In the genomic region with DNA sequence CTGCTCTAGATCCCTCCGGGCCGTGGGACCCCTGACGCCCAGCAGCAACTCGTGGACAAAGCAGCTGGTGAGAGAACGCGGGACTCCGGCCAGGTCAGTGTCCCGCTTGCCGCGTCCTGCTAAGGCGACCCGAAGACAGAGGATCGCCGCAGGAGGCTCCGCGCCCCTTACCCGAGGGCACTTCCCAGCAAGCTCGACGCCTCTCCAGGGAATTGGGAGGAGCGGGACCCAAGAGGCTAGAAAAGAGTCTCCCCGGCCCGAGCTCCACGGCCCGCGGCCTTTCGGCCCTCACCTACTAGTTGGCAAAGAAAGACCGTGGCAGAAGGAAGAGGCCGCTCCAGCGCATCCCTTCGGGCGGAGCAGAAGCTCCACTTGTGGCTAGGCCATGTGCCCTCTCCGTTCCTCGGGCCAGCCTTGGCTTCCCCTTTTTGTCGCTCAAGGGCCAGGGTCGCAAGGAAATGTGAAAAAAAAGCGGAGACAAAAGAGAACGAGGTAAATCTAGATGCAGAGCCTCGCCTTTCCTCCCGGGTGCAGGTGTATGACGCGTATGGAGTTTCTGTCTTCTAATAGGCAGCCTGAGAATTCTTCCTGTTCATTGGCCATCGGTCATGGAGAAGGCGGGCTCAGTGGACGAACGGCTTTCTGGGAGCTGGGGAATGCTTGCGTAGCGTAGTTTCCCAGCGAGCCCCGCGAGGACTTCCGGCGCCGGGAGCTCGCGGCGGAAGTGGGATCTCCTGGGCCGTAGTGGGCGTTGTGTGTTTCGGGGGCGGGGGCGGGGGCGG, we compare ENCODE assay signal across 1 cellular context.
TF ChIP-seq lines count a peak whose summit lies in the region.

A gene with protein sequence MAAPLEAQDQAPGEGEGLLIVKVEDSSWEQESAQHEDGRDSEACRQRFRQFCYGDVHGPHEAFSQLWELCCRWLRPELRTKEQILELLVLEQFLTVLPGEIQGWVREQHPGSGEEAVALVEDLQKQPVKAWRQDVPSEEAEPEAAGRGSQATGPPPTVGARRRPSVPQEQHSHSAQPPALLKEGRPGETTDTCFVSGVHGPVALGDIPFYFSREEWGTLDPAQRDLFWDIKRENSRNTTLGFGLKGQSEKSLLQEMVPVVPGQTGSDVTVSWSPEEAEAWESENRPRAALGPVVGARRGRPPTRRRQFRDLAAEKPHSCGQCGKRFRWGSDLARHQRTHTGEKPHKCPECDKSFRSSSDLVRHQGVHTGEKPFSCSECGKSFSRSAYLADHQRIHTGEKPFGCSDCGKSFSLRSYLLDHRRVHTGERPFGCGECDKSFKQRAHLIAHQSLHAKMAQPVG (plus strand): TSS at position 692 of the 782 bp plus-strand sequence. CDS start 2,252 bp downstream, outside the sequence.

TF ChIP-seq in HepG2, 621 proteins besides CTCF, POLR2A, EP300 and RAD21 (continued from another document and continues in another):
- TF ChIP-seq, protein P1, sequence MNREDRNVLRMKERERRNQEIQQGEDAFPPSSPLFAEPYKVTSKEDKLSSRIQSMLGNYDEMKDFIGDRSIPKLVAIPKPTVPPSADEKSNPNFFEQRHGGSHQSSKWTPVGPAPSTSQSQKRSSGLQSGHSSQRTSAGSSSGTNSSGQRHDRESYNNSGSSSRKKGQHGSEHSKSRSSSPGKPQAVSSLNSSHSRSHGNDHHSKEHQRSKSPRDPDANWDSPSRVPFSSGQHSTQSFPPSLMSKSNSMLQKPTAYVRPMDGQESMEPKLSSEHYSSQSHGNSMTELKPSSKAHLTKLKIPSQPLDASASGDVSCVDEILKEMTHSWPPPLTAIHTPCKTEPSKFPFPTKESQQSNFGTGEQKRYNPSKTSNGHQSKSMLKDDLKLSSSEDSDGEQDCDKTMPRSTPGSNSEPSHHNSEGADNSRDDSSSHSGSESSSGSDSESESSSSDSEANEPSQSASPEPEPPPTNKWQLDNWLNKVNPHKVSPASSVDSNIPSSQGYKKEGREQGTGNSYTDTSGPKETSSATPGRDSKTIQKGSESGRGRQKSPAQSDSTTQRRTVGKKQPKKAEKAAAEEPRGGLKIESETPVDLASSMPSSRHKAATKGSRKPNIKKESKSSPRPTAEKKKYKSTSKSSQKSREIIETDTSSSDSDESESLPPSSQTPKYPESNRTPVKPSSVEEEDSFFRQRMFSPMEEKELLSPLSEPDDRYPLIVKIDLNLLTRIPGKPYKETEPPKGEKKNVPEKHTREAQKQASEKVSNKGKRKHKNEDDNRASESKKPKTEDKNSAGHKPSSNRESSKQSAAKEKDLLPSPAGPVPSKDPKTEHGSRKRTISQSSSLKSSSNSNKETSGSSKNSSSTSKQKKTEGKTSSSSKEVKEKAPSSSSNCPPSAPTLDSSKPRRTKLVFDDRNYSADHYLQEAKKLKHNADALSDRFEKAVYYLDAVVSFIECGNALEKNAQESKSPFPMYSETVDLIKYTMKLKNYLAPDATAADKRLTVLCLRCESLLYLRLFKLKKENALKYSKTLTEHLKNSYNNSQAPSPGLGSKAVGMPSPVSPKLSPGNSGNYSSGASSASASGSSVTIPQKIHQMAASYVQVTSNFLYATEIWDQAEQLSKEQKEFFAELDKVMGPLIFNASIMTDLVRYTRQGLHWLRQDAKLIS (CRISPR knock-in tag; IDR thresholded peaks at IDR 0.05), result no peak
- TF ChIP-seq TEF (CRISPR knock-in tag; IDR thresholded peaks at IDR 0.05) (no peak), HMGA1 (CRISPR knock-in tag; conservative IDR thresholded peaks at IDR 0.05) (no peak), E2F1 (CRISPR knock-in tag; IDR thresholded peaks at IDR 0.05) (no peak), MTA3 (CRISPR knock-in tag; IDR thresholded peaks at IDR 0.05) (no peak), MATR3 (CRISPR knock-in tag; IDR thresholded peaks at IDR 0.05) (no peak), E2F5 (CRISPR knock-in tag; conservative IDR thresholded peaks at IDR 0.05) (no peak), POGZ (CRISPR knock-in tag; IDR thresholded peaks at IDR 0.05) (peak; percentile 49), TAF1 (CRISPR knock-in tag; IDR thresholded peaks at IDR 0.05) (peak; percentile 62; the same call in 1 of the 2 replicates), IRF2 (CRISPR knock-in tag; IDR thresholded peaks at IDR 0.05) (peak; percentile 61; the same call in 1 of the 2 replicates), ZBTB1 (CRISPR knock-in tag; IDR thresholded peaks at IDR 0.05; ENCODE audit: borderline replicate concordance) (no peak), KIAA2018 (CRISPR knock-in tag; IDR thresholded peaks at IDR 0.05; ENCODE audit: borderline replicate concordance) (no peak), USF2 (IDR thresholded peaks at IDR 0.05; ENCODE audit: low read depth, low read length) (no peak), USF2 (CRISPR knock-in tag; IDR thresholded peaks at IDR 0.05; ENCODE audit: borderline replicate concordance) (no peak), UBTF (CRISPR knock-in tag; IDR thresholded peaks at IDR 0.05) (peak; percentile 72; the same call in 1 of the 2 replicates), NR2F6 (IDR thresholded peaks at IDR 0.05) (no peak), NR2F6 (CRISPR knock-in tag; IDR thresholded peaks at IDR 0.05) (no peak), ZEB1 (IDR thresholded peaks at IDR 0.05; ENCODE audit: insufficient replicate concordance, low read depth) (no peak), ZNF24 (IDR thresholded peaks at IDR 0.05) (no peak), NFYB (CRISPR knock-in tag; IDR thresholded peaks at IDR 0.05) (peak; percentile 87), ZFAT (CRISPR knock-in tag; conservative IDR thresholded peaks at IDR 0.05) (0 out of 2 replicates have a peak, but pooled peaks have one; percentile 28), RFXANK (CRISPR knock-in tag; IDR thresholded peaks at IDR 0.05) (no peak), ZNF251 (CRISPR knock-in tag; IDR thresholded peaks at IDR 0.05) (no peak)
- TF ChIP-seq, protein P2, sequence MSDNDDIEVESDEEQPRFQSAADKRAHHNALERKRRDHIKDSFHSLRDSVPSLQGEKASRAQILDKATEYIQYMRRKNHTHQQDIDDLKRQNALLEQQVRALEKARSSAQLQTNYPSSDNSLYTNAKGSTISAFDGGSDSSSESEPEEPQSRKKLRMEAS (IDR thresholded peaks at IDR 0.05), result no peak
- TF ChIP-seq, protein P3, sequence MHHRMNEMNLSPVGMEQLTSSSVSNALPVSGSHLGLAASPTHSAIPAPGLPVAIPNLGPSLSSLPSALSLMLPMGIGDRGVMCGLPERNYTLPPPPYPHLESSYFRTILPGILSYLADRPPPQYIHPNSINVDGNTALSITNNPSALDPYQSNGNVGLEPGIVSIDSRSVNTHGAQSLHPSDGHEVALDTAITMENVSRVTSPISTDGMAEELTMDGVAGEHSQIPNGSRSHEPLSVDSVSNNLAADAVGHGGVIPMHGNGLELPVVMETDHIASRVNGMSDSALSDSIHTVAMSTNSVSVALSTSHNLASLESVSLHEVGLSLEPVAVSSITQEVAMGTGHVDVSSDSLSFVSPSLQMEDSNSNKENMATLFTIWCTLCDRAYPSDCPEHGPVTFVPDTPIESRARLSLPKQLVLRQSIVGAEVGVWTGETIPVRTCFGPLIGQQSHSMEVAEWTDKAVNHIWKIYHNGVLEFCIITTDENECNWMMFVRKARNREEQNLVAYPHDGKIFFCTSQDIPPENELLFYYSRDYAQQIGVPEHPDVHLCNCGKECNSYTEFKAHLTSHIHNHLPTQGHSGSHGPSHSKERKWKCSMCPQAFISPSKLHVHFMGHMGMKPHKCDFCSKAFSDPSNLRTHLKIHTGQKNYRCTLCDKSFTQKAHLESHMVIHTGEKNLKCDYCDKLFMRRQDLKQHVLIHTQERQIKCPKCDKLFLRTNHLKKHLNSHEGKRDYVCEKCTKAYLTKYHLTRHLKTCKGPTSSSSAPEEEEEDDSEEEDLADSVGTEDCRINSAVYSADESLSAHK (CRISPR knock-in tag; IDR thresholded peaks at IDR 0.05; ENCODE audit: borderline replicate concordance), result no peak
